8 cellular contexts compared by ENCODE assay signal in genomic region chr14:21868442-21869046, GRCh38.
DNase-seq lines count a peak whose midpoint lies in the region; ATAC-seq and TF ChIP-seq lines count a peak whose summit lies in the region.

No MANE protein-coding gene starts in this region.

- H2AFZ ChIP-seq in PC-9 = no peak overlapping the region

- no peak overlapping the region for H3K4me2 ChIP-seq in PC-9

- TF ChIP-seq CTCF in PC-9 (conservative IDR thresholded peaks at IDR 0.05) (peak; percentile 77), fibroblast of the aortic adventitia (IDR thresholded peaks at IDR 0.05; ENCODE audit: insufficient read depth, low read length) (peak; percentile 60), uterus (IDR thresholded peaks at IDR 0.05) (peak in 3 of 4 experiments; percentile 8 to 22 (median 15))

- no peaks in the 10 kb centered on the region for H3F3A ChIP-seq in PC-9 (ENCODE audit: insufficient read depth, low read depth)

- no peak overlapping the region for H3K27ac ChIP-seq in PC-9
- H3K27ac ChIP-seq in uterus = no peak overlapping the region

- H3K27me3 ChIP-seq in PC-9 (ENCODE audit: insufficient read depth, low read depth) = no peaks in the 10 kb centered on the region
- H3K27me3 ChIP-seq in uterus = no peaks in the 10 kb centered on the region

- DNase-seq in NCI-H2196 (lab: John Stamatoyannopoulos, UW; ENCODE audit: unreplicated experiment) (peak; percentile 7), NCI-H2196 treated with DMSO at 0.1 percent for 48 hours (lab: John Stamatoyannopoulos, UW; ENCODE audit: unreplicated experiment) (no peak), PC-9 (peak in 1 of 2 experiments; percentile 40), activated T-cell treated with anti-CD3 and anti-CD28 coated beads for 48 hours (ENCODE audit: low read depth) (peak; percentile 73), fibroblast of the aortic adventitia (ENCODE audit: low read depth) (peak; percentile 16), pons (ENCODE audit: low spot score) (peak; percentile 57), uterus (no peak)

- H4K20me1 ChIP-seq in PC-9 (ENCODE audit: insufficient read depth) = no peaks in the 10 kb centered on the region

- H3K36me3 ChIP-seq in PC-9 (ENCODE audit: low read depth) (no peaks in the 10 kb centered on the region), uterus (no peaks in the 10 kb centered on the region)

- POLR2A ChIA-PET in PC-9 (lab: Charles Lee; ENCODE audit: unreplicated experiment) = no interaction called here

- intact Hi-C loops in PC-9 (cut with micrococcal nuclease; ENCODE audit: unreplicated experiment) (loop anchor here (10.0 kb wide), 1 partner anchor 104 kb away; no protein-coding TSS in a partner anchor), uterus (cut with DNase I; ENCODE audit: low total_unique reads) (no loop called here)

- ATAC-seq in HG02981 (IDR thresholded peaks at IDR 0.05; ENCODE audit: unreplicated experiment) = peak; percentile 56

- H3K4me1 ChIP-seq in PC-9 (replicated peaks; ENCODE audit: insufficient read depth) (0 out of 2 replicates have a peak, but pooled peaks cover 6% of the 10 kb centered on the region), uterus (no peaks in the 10 kb centered on the region)

- no peak overlapping the region for H3K4me3 ChIP-seq in PC-9
- no peak overlapping the region for H3K4me3 ChIP-seq in fibroblast of the aortic adventitia (ENCODE audit: low read depth, low read length)
- no peak overlapping the region for H3K4me3 ChIP-seq in uterus

- TF ChIP-seq POLR2A in uterus (IDR thresholded peaks at IDR 0.05) = no peak

- H3K9me2 ChIP-seq in PC-9 (ENCODE audit: insufficient read depth) = no peaks in the 10 kb centered on the region

- H3K79me2 ChIP-seq in PC-9 (ENCODE audit: low read depth) = no peaks in the 10 kb centered on the region

- H3K9me3 ChIP-seq in PC-9 (ENCODE audit: insufficient read depth, low read depth) (no peaks in the 10 kb centered on the region), uterus (no peaks in the 10 kb centered on the region)

- BruUV-seq in PC-9 (replicated peaks; lab: Mats Ljungman, UMichigan) = no TSS peak

- CTCF ChIA-PET in PC-9 (lab: Charles Lee) = no interaction called here

Comparison
In these comparisons a context has a peak if more than half of its experiments do, and no peak if none do; other contexts are left out.
1. DNase-seq: peak in NCI-H2196 (single experiment), activated T-cell treated with anti-CD3 and anti-CD28 coated beads for 48 hours (single experiment), fibroblast of the aortic adventitia (single experiment) and pons (single experiment); none in NCI-H2196 treated with DMSO at 0.1 percent for 48 hours (single experiment) and uterus (0 of 2).
2. CTCF ChIP-seq: peak in every context shown above with its lines; median percentile 77 in PC-9; 60 in fibroblast of the aortic adventitia; 15 in uterus.